15 cellular contexts compared by ENCODE assay signal in genomic region chr19:40650749-40651305, GRCh38. TPM values are rescaled to one million over a fixed set of nuclear protein-coding genes. Genes with fewer than 3 reads are reported as not detected.
A peak's percentile ranks its signal among the peaks of the same experiment; 100 is the strongest.
DNase-seq lines count a peak whose midpoint lies in the region; ATAC-seq and TF ChIP-seq lines count a peak whose summit lies in the region.
"Had no signal": no experiment of that assay in that cellular context is flagged by ENCODE, and none has a peak within 500 bp of the region (broad histone marks: within the 10 kb centered on the region; RNA-seq: fewer than 3 reads in every experiment).

No MANE protein-coding gene starts in this region.

- no peaks in the 10 kb centered on the region for H3K9me2 ChIP-seq in OCI-LY7 (ENCODE audit: insufficient read depth, low read length)

- BruUV-seq in OCI-LY7 (replicated peaks; lab: Mats Ljungman, UMichigan): no TSS peak

- intact Hi-C loops in OCI-LY7 (cut with micrococcal nuclease; ENCODE audit: unreplicated experiment): no loop called here

- CTCF ChIA-PET in OCI-LY7 (lab: Charles Lee; ENCODE audit: unreplicated experiment): no interaction called here

- DNase-seq in MG63 (peak; percentile 93), fibroblast of gingiva (ENCODE audit: low read depth) (peak; percentile 98), mucosa of gallbladder (ENCODE audit: low spot score) (peak; percentile 41), OCI-LY7 (ENCODE audit: low spot score) (no peak), iPS-NIHi11 (ENCODE audit: low spot score) (no peak)
- DNase-seq: activated CD4-positive, CD25-positive, alpha-beta regulatory T cell; amniotic stem cell; DMS 273 treated with DMSO at 0.1 percent for 48 hours; NCI-H2171; NK-92 treated with Interleukin-12 subunit alpha and Interleukin-12 subunit beta, amount 100 ng/mL, for 24 hours had no signal

- no peak overlapping the region for H3K4me2 ChIP-seq in OCI-LY7 (ENCODE audit: low read length)

- H3K4me3 ChIP-seq in MG63 (no peak overlapping the region), urinary bladder (ENCODE audit: low read depth, low read length) (no peak overlapping the region), OCI-LY7 (ENCODE audit: low read depth, low read length, poor library complexity, severe bottlenecking) (no peak overlapping the region)
- H3K4me3 ChIP-seq: SK-N-MC had no signal

- H3K4me1 ChIP-seq in urinary bladder (ENCODE audit: insufficient read depth) (no peaks in the 10 kb centered on the region), OCI-LY7 (ENCODE audit: insufficient read depth, low read length, poor library complexity, severe bottlenecking) (no peaks in the 10 kb centered on the region)

- no peaks in the 10 kb centered on the region for H4K20me1 ChIP-seq in OCI-LY7 (ENCODE audit: insufficient read depth, low read length)

- no peaks in the 10 kb centered on the region for H3K79me2 ChIP-seq in OCI-LY7 (ENCODE audit: insufficient read depth, low read depth, low read length)

- H3K9me3 ChIP-seq in MG63 (no peaks in the 10 kb centered on the region), OCI-LY7 (ENCODE audit: low read length) (no peaks in the 10 kb centered on the region)

- WGBS in urinary bladder: 83% methylated on average over 8 of the region's 8 CpGs

- H3K27me3 ChIP-seq in MG63: no peaks in the 10 kb centered on the region

- peak overlapping the region; percentile 25 for H3K27ac ChIP-seq in urinary bladder (ENCODE audit: low read depth)
- no peak overlapping the region for H3K27ac ChIP-seq in OCI-LY7 (ENCODE audit: low read depth, low read length, poor library complexity, severe bottlenecking)
- H3K27ac ChIP-seq: HL-60, SK-N-MC had no signal

- no peak for ATAC-seq in GM18867 (IDR thresholded peaks at IDR 0.05; ENCODE audit: unreplicated experiment)
- ATAC-seq in GM18909 (IDR thresholded peaks at IDR 0.05; ENCODE audit: poor library complexity, unreplicated experiment): no peak

- POLR2A ChIA-PET in OCI-LY7 (lab: Charles Lee): no interaction called here

- H2AFZ ChIP-seq in OCI-LY7 (ENCODE audit: low read length): no peak overlapping the region

- H3K36me3 ChIP-seq in MG63: no peaks in the 10 kb centered on the region
- H3K36me3 ChIP-seq in urinary bladder (ENCODE audit: insufficient read depth): no peaks in the 10 kb centered on the region
- H3K36me3 ChIP-seq in OCI-LY7 (ENCODE audit: insufficient read depth, low read length): no peaks in the 10 kb centered on the region

- TF ChIP-seq CTCF in OCI-LY7 (conservative IDR thresholded peaks at IDR 0.05; ENCODE audit: low read length): no peak

RNA-seq across cellular contexts. Expression of gene NUMBL, which starts 39.6 kb away (rescaled TPM):
- total RNA-seq in MG63 (2014; rRNA removed; shearing (Covaris generic); ENCODE audit: low replicate concordance): 42.1 and 42.8 TPM in 2 replicates
- total RNA-seq in mucosa of gallbladder: 52.9 TPM
- total RNA-seq in urinary bladder: 22.8 TPM
- polyA plus RNA-seq in urinary bladder: 63.3 TPM
- 4.1 and 4.9 TPM in 2 replicates for total RNA-seq in OCI-LY7 (2014; rRNA removed; shearing (Covaris generic))
- 7.1 and 8.9 TPM in 2 replicates for total RNA-seq in OCI-LY7 (2022)

RNA-seq across cellular contexts. Expression of gene LTBP4, which starts 49.7 kb away (rescaled TPM):
- total RNA-seq in MG63 (2014; rRNA removed; shearing (Covaris generic); ENCODE audit: low replicate concordance): 12.9 and 26.5 TPM in 2 replicates
- total RNA-seq in mucosa of gallbladder: 225 TPM
- total RNA-seq in urinary bladder: 305 TPM
- polyA plus RNA-seq in urinary bladder: 647 TPM
- total RNA-seq in OCI-LY7 (2014; rRNA removed; shearing (Covaris generic)): 22.1 and 44.5 TPM in 2 replicates
- 108 and 121 TPM in 2 replicates for total RNA-seq in OCI-LY7 (2022)

Comparison
In these comparisons a context has a peak if more than half of its experiments do, and no peak if none do; other contexts are left out.
1. DNase-seq: peak in MG63 (single experiment), fibroblast of gingiva (single experiment) and mucosa of gallbladder (single experiment); none in OCI-LY7 (single experiment) and iPS-NIHi11 (single experiment).